Comparison of ENCODE assay signal across 1 cellular context in genomic region chr6:129342243-129342642, GRCh38.
A peak's percentile ranks its signal among the peaks of the same experiment; 100 is the strongest.
TF ChIP-seq lines count a peak whose summit lies in the region.

No MANE protein-coding gene starts in this region.

TF ChIP-seq in IMR-90, 13 proteins besides CTCF, POLR2A, EP300 and RAD21:
- TF ChIP-seq CEBPB (IDR thresholded peaks at IDR 0.05; ENCODE audit: low read depth, low read length) (peak; percentile 59), RCOR1 (IDR thresholded peaks at IDR 0.05; ENCODE audit: insufficient replicate concordance, low read length) (no peak)
